ENCODE assay signal across 16 cellular contexts in the genomic region with DNA sequence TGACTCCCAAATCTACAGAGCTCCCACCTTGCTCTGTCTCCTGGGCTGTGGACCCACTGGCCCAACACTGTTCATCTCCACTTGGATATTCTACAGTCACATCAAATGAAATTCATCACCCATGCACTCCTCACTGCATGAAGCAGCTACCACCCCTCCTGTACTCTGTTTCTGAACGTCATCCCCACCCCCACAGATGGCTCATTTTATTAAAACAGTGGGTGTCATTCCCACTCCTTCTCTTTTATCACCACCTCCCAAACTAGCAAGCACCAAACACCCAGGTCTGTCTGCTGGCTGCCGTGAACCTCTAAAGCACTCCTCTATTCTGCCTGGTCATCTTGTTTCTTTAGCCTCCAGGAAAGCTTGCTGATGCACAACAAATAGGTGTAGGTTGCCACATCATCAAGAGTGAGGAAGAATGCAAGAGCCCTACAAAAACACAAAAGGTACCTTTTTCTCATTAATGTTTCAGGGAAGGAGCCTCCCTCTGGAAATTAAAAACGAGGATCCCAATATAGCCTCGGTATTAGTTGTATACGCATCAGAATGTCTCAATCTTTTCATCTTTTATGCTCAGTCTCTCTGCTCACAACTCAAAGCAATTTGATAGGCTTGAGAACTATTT.
"Had no signal": no experiment of that assay in that cellular context is flagged by ENCODE, and none has a peak within 500 bp of the region (broad histone marks: within the 10 kb centered on the region; RNA-seq: fewer than 3 reads in every experiment).

No MANE protein-coding gene starts in this region.

- H3K4me3 Mint-ChIP-seq: activated naive CD8-positive, alpha-beta T cell treated with anti-CD3 and anti-CD28 coated beads, Interleukin-2, amount 50 U/mL, for 24 hours; activated T-helper 1 cell treated with anti-CD3 and anti-CD28 coated beads, Interleukin-12 subunit alpha, Interleukin-12 subunit beta, Interleukin-2, Interleukin-4 antibody, amounts not matched to agents 30 ng/mL and 10 ng/mL and 1 ng/mL, durations not matched to agents 14 hours and 24 hours and 36 hours; naive thymus-derived CD8-positive, alpha-beta T cell; stimulated activated memory B cell treated with anti-CD40 and anti-IgM and Interleukin-4, amounts not matched to agents 10 μg/mL and 1 μg/mL and 100 μg/mL, for 72 hours had no signal

- H3K9me3 Mint-ChIP-seq: activated naive CD8-positive, alpha-beta T cell treated with anti-CD3 and anti-CD28 coated beads, Interleukin-2, amount 50 U/mL, for 24 hours had no signal

- H3K27ac ChIP-seq: heart right ventricle, sigmoid colon, spleen had no signal

- H3K27me3 Mint-ChIP-seq: activated naive CD8-positive, alpha-beta T cell treated with anti-CD3 and anti-CD28 coated beads, Interleukin-2, amount 50 U/mL, for 24 hours; brain; naive thymus-derived CD8-positive, alpha-beta T cell; stimulated activated memory B cell treated with anti-CD40 and anti-IgM and Interleukin-4, amounts not matched to agents 10 μg/mL and 1 μg/mL and 100 μg/mL, for 72 hours had no signal

- ATAC-seq: activated naive CD8-positive, alpha-beta T cell treated with anti-CD3 and anti-CD28 coated beads, Interleukin-2, amount 50 U/mL, for 24 hours; heart right ventricle; naive thymus-derived CD8-positive, alpha-beta T cell; SK-N-SH treated with all-trans-retinoic acid at 6 μM for 48 hours; stimulated activated memory B cell treated with anti-CD40 and anti-IgM and Interleukin-4, amounts not matched to agents 10 μg/mL and 1 μg/mL and 100 μg/mL, for 72 hours had no signal

- H3K9me3 ChIP-seq: sigmoid colon had no signal

- H3K27me3 ChIP-seq: heart right ventricle, sigmoid colon, spleen had no signal

- H3K4me3 ChIP-seq: heart right ventricle, sigmoid colon, spleen had no signal

- DNase-seq: activated CD4-positive, alpha-beta T cell treated with anti-CD3 and anti-CD28 coated beads, Interleukin-2, amount 50 U/mL, for 1 hour; activated naive CD8-positive, alpha-beta T cell treated with anti-CD3 and anti-CD28 coated beads, Interleukin-2, amount 50 U/mL, for 24 hours; activated T-cell treated with anti-CD3 and anti-CD28 coated beads for 4 hours; effector CD4-positive, alpha-beta T cell; heart right ventricle; mesendoderm; naive thymus-derived CD8-positive, alpha-beta T cell; sigmoid colon; spleen; stimulated activated CD4-positive, alpha-beta T cell treated with anti-CD3 and anti-CD28 coated beads, Interleukin-4, amount 100 ng/mL, for 4 hours; T-helper 1 cell; T1000 had no signal

- H3K27ac Mint-ChIP-seq: activated naive CD8-positive, alpha-beta T cell treated with anti-CD3 and anti-CD28 coated beads, Interleukin-2, amount 50 U/mL, for 24 hours; activated T-helper 1 cell treated with anti-CD3 and anti-CD28 coated beads, Interleukin-12 subunit alpha, Interleukin-12 subunit beta, Interleukin-2, Interleukin-4 antibody, amounts not matched to agents 30 ng/mL and 10 ng/mL and 1 ng/mL, durations not matched to agents 14 hours and 24 hours and 36 hours; stimulated activated memory B cell treated with anti-CD40 and anti-IgM and Interleukin-4, amounts not matched to agents 10 μg/mL and 1 μg/mL and 100 μg/mL, for 72 hours had no signal
